ENCODE assay signal across 1 cellular context in the genomic region with DNA sequence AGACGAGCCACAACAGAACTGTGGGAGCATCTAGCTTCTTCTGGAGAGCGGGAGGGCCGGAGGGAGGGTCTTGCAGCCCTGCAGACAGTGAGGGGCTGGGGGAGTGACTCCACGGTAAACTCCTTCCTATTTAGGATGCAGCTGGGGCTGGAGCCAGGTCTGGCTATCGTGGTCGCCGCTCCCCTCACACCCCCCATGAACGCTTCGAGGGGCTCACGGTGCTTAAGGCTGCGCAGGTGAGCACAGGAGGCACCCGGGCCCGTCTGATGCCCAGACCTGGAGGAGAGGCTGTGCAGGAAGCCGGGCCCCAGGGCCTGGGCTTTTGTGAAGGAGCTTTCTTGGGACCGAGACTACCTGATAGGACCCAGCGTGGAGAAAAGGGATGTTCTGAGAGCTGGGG.
TF ChIP-seq lines count a peak whose summit lies in the region.

No MANE protein-coding gene starts in this region.

TF ChIP-seq in IMR-90, 13 proteins besides CTCF, POLR2A, EP300 and RAD21:
- TF ChIP-seq SMC3 (IDR thresholded peaks at IDR 0.05; ENCODE audit: low read depth, low read length) = no peak
- TF ChIP-seq NFE2L2 (IDR thresholded peaks at IDR 0.05; ENCODE audit: low read depth, low read length) = no peak
- TF ChIP-seq, protein P1, sequence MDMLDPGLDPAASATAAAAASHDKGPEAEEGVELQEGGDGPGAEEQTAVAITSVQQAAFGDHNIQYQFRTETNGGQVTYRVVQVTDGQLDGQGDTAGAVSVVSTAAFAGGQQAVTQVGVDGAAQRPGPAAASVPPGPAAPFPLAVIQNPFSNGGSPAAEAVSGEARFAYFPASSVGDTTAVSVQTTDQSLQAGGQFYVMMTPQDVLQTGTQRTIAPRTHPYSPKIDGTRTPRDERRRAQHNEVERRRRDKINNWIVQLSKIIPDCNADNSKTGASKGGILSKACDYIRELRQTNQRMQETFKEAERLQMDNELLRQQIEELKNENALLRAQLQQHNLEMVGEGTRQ (IDR thresholded peaks at IDR 0.05; ENCODE audit: low read depth, low read length) = no peak
